ENCODE assay signal across 20 cellular contexts in genomic region chr17:44780161-44780560, GRCh38. TPM values are rescaled to one million over a fixed set of nuclear protein-coding genes. Genes with fewer than 3 reads are reported as not detected.
DNase-seq lines count a peak whose midpoint lies in the region; ATAC-seq and TF ChIP-seq lines count a peak whose summit lies in the region.
"Had no signal": no experiment of that assay in that cellular context is flagged by ENCODE, and none has a peak within 500 bp of the region (broad histone marks: within the 10 kb centered on the region; RNA-seq: fewer than 3 reads in every experiment).

No MANE protein-coding gene starts in this region.

- TF ChIP-seq CTCF in OCI-LY3 (IDR thresholded peaks at IDR 0.05; ENCODE audit: low read depth, low read length), result no peak
- TF ChIP-seq CTCF in right atrium auricular region (IDR thresholded peaks at IDR 0.05), result no peak
- no peak for TF ChIP-seq CTCF in transverse colon (IDR thresholded peaks at IDR 0.05)

- in situ Hi-C loops in transverse colon (cut with MboI; ENCODE audit: low pct_ligation_motif_present in 1 of 4, low pct_unique_long_range_greater_than_20kb in 1 of 4, low sequenced_read_pairs in 3 of 4), result loop anchor here (5.0 to 10.0 kb wide), 3 partner anchors 82 to 87 kb away; no protein-coding TSS in a partner anchor

- H3K4me1 ChIP-seq in OCI-LY3 (ENCODE audit: low read length) (peaks cover 24% of the 10 kb centered on the region), right atrium auricular region (peaks cover 0 to 58% of the 10 kb centered on the region in 2 donors), transverse colon (peaks cover 9 to 28% (median 19%) of the 10 kb centered on the region in 4 donors)

- H3K27ac ChIP-seq in OCI-LY3 (ENCODE audit: low read length) (no peak overlapping the region), right atrium auricular region (peak overlapping the region; percentile 84 to 85), transverse colon (peak overlapping the region; percentile 50 to 86 (median 70))
- H3K27ac ChIP-seq: epithelial cell of prostate, testis had no signal

- ATAC-seq in Right ventricle myocardium superior (ENCODE audit: poor library complexity) (no peak), left ventricle myocardium superior (no peak), GM21528 (IDR thresholded peaks at IDR 0.05; ENCODE audit: low FRiP score, unreplicated experiment) (no peak), GM19455 (IDR thresholded peaks at IDR 0.05; ENCODE audit: unreplicated experiment) (no peak)

- DNase-seq in Right ventricle myocardium superior, result peak; percentile 36
- DNase-seq in left ventricle myocardium superior, result no peak
- DNase-seq in right atrium auricular region (ENCODE audit: low spot score), result no peak
- DNase-seq in transverse colon, result no peak
- DNase-seq in AG08395 (ENCODE audit: low spot score), result no peak
- DNase-seq: activated gamma-delta T cell treated with Interleukin-2 at 50 U/mL for 16 hours; activated T-cell treated with anti-CD3 and anti-CD28 coated beads for 4 hours; CD4-positive, alpha-beta T cell; KBM-7; kidney glomerular epithelial cell; NCI-H1417 treated with DMSO at 0.1 percent for 48 hours; NCI-H2081 treated with DMSO at 0.1 percent for 48 hours; NCI-H82; stimulated activated CD4-positive, alpha-beta T cell treated with anti-CD3 and anti-CD28 coated beads, Interleukin-15, amount 100 ng/mL, for 24 hours; stimulated activated naive CD4-positive, alpha-beta T cell treated with Interleukin-2 at 50 U/mL for 16 hours; testis had no signal

- H3K79me2 ChIP-seq in OCI-LY3 (ENCODE audit: low read length), result no peaks in the 10 kb centered on the region

- peak overlapping the region; percentile 77 for H3K9ac ChIP-seq in OCI-LY3 (ENCODE audit: low read length)

- TF ChIP-seq POLR2A in transverse colon (IDR thresholded peaks at IDR 0.05), result no peak

- H4K20me1 ChIP-seq in OCI-LY3 (ENCODE audit: insufficient read depth, low read length), result no peaks in the 10 kb centered on the region

- H3K4me3 ChIP-seq in OCI-LY3 (ENCODE audit: low read length) (peak overlapping the region; percentile 83), right atrium auricular region (no peak overlapping the region), transverse colon (no peak overlapping the region)
- H3K4me3 ChIP-seq: testis had no signal

- intact Hi-C loops in Right ventricle myocardium superior (cut with DNase I) (no loop called here), left ventricle myocardium superior (cut with micrococcal nuclease) (no loop called here), transverse colon (cut with DNase I; ENCODE audit: low total_unique reads) (loop anchor here (5.0 kb wide), 1 partner anchor 87 kb away; no protein-coding TSS in a partner anchor)

- H3K9me3 ChIP-seq in OCI-LY3 (ENCODE audit: insufficient read depth, low read length), result no peaks in the 10 kb centered on the region
- H3K9me3 ChIP-seq in right atrium auricular region, result no peaks in the 10 kb centered on the region
- H3K9me3 ChIP-seq in transverse colon, result no peaks in the 10 kb centered on the region
- H3K9me3 ChIP-seq: testis had no signal

- H3K4me2 ChIP-seq in OCI-LY3 (ENCODE audit: low read length), result peak overlapping the region; percentile 98

- H3K27me3 ChIP-seq in OCI-LY3 (ENCODE audit: low read depth, low read length) (no peaks in the 10 kb centered on the region), right atrium auricular region (no peaks in the 10 kb centered on the region), transverse colon (no peaks in the 10 kb centered on the region)
- H3K27me3 ChIP-seq: testis had no signal

- WGBS in transverse colon (ENCODE audit: low coverage in 1 of 2), 2 donors, result 75 to 83% methylated on average over 4 to 12 of the region's 12 CpGs

- H3K36me3 ChIP-seq in OCI-LY3 (replicated peaks; ENCODE audit: low read depth, low read length), result no peaks in the 10 kb centered on the region
- H3K36me3 ChIP-seq in right atrium auricular region, result no peaks in the 10 kb centered on the region
- H3K36me3 ChIP-seq in transverse colon, result no peaks in the 10 kb centered on the region

- no peak for TF ChIP-seq EP300 in transverse colon (IDR thresholded peaks at IDR 0.05; ENCODE audit: low read depth)

- H2AFZ ChIP-seq in OCI-LY3 (ENCODE audit: low read depth, low read length), result peak overlapping the region; percentile 68

RNA-seq across cellular contexts. Expression of gene ADAM11, which starts 21.4 kb away (rescaled TPM):
- total RNA-seq in Right ventricle myocardium superior (18.5 TPM), left ventricle myocardium superior (27.2 TPM), right atrium auricular region (10 to 100 TPM in 1 of 2 donors, 1 to 10 TPM in 1; 6.8 to 19.9 TPM), transverse colon (1 to 10 TPM in 1 of 4 donors, under 1 TPM in 3; 0.37 to 2.0 (median 0.72) TPM)

RNA-seq across cellular contexts. Expression of gene GJC1, which starts 49.9 kb away (rescaled TPM):
- total RNA-seq in Right ventricle myocardium superior, result 16.1 TPM
- total RNA-seq in left ventricle myocardium superior, result 18.6 TPM
- total RNA-seq in right atrium auricular region, result 10 to 100 TPM; 25.8 to 41.8 TPM
- 10 to 100 TPM; 12.0 to 18.7 (median 14.7) TPM for total RNA-seq in transverse colon
- total RNA-seq: CD4-positive, alpha-beta T cell had no signal
